ENCODE assay signal across 22 cellular contexts in the genomic region with DNA sequence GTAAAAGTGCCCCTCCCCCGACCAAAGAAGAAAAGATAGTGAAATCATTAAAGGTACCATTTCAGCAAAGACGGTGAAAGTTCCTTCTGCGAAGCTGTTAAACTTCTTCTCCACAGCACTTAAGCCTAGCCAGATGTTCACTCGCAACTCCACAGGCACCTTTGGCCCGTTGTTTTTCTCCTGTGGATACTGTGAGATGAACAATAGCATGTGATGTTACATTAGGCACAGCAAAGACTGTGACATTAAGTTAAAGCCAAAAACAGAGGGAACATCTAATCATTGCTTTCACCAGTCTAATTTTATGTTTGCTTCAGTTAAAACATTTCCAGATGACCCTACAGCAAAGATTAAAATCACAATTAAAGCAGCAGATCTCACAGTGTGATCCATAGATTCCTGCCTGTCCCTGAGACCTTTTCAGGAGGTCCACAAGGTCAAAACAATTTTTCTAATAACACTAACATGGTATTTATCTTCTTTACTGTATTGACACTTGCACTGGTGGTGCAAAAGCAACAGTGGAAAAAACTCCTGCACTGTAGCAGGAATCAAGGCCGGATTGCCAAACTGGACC.
"Had no signal": no experiment of that assay in that cellular context is flagged by ENCODE, and none has a peak within 500 bp of the region (broad histone marks: within the 10 kb centered on the region; RNA-seq: fewer than 3 reads in every experiment).

No MANE protein-coding gene starts in this region.

- H3K27ac Mint-ChIP-seq: endodermal cell; naive thymus-derived CD4-positive, alpha-beta T cell; nephron progenitor cell; stimulated activated naive B cell treated with anti-CD40 and anti-IgM and Interleukin-4, amounts not matched to agents 10 μg/mL and 1 μg/mL and 100 μg/mL, for 72 hours had no signal

- H3K4me3 Mint-ChIP-seq: endodermal cell; naive thymus-derived CD4-positive, alpha-beta T cell; nephron progenitor cell; stimulated activated naive B cell treated with anti-CD40 and anti-IgM and Interleukin-4, amounts not matched to agents 10 μg/mL and 1 μg/mL and 100 μg/mL, for 72 hours had no signal

- H3K27me3 ChIP-seq: gastrocnemius medialis, heart right ventricle, neutrophil, sigmoid colon, stomach had no signal

- H3K27ac ChIP-seq: coronary artery, gastrocnemius medialis, neutrophil, psoas muscle, sigmoid colon, skin epidermis, stomach had no signal

- ATAC-seq: gastrocnemius medialis; left lobe of liver; naive thymus-derived CD4-positive, alpha-beta T cell; psoas muscle; stimulated activated naive B cell treated with anti-CD40 and anti-IgM and Interleukin-4, amounts not matched to agents 10 μg/mL and 1 μg/mL and 100 μg/mL, for 72 hours had no signal

- H3K4me1 ChIP-seq: gastrocnemius medialis, psoas muscle, sigmoid colon, stomach had no signal

- H3K4me1 Mint-ChIP-seq: stimulated activated naive B cell treated with anti-CD40 and anti-IgM and Interleukin-4, amounts not matched to agents 10 μg/mL and 1 μg/mL and 100 μg/mL, for 72 hours had no signal

- H3K36me3 ChIP-seq: gastrocnemius medialis, neutrophil had no signal

- H3K4me3 ChIP-seq: coronary artery, gastrocnemius medialis, heart right ventricle, psoas muscle, sigmoid colon, skin epidermis, stomach had no signal

- H3K36me3 Mint-ChIP-seq: stimulated activated naive B cell treated with anti-CD40 and anti-IgM and Interleukin-4, amounts not matched to agents 10 μg/mL and 1 μg/mL and 100 μg/mL, for 72 hours had no signal

- H3K9me3 Mint-ChIP-seq: stimulated activated naive B cell treated with anti-CD40 and anti-IgM and Interleukin-4, amounts not matched to agents 10 μg/mL and 1 μg/mL and 100 μg/mL, for 72 hours had no signal

- DNase-seq: effector CD4-positive, alpha-beta T cell; endodermal cell; erythroblast; gastrocnemius medialis; heart right ventricle; hypothalamus; kidney glomerular epithelial cell; naive thymus-derived CD4-positive, alpha-beta T cell; psoas muscle; retina; sigmoid colon; stimulated activated CD4-positive, alpha-beta T cell treated with anti-CD3 and anti-CD28 coated beads, Interleukin-2, amount 100 ng/mL, for 24 hours; stimulated activated CD4-positive, alpha-beta T cell treated with anti-CD3 and anti-CD28 coated beads, Interleukin-4, amount 100 ng/mL, for 4 hours; stimulated activated naive B cell treated with anti-CD40 and anti-IgM and Interleukin-4, amounts not matched to agents 10 μg/mL and 1 μg/mL and 100 μg/mL, for 72 hours; stomach; substantia nigra; trophoblast cell had no signal
